1 cellular context compared by ENCODE assay signal in genomic region chr6:35717449-35718353, GRCh38.
TF ChIP-seq lines count a peak whose summit lies in the region.

No MANE protein-coding gene starts in this region.

TF ChIP-seq in GM12878, 131 proteins besides CTCF, POLR2A, EP300 and RAD21 (continues in another document):
- TF ChIP-seq, protein P1, sequence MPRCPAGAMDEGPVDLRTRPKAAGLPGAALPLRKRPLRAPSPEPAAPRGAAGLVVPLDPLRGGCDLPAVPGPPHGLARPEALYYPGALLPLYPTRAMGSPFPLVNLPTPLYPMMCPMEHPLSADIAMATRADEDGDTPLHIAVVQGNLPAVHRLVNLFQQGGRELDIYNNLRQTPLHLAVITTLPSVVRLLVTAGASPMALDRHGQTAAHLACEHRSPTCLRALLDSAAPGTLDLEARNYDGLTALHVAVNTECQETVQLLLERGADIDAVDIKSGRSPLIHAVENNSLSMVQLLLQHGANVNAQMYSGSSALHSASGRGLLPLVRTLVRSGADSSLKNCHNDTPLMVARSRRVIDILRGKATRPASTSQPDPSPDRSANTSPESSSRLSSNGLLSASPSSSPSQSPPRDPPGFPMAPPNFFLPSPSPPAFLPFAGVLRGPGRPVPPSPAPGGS (IDR thresholded peaks at IDR 0.05; ENCODE audit: borderline replicate concordance, insufficient read depth, low read depth, low read length, poor library complexity, severe bottlenecking) = no peak
- TF ChIP-seq GABPA (IDR thresholded peaks at IDR 0.05; ENCODE audit: low read depth) (no peak), IRF4 (IDR thresholded peaks at IDR 0.05; ENCODE audit: low read depth, low read length) (no peak), SPI1 (IDR thresholded peaks at IDR 0.05; ENCODE audit: borderline replicate concordance, insufficient read depth, low read depth, low read length) (peak; percentile 62), FOS (IDR thresholded peaks at IDR 0.05; ENCODE audit: borderline replicate concordance, extremely low read depth, insufficient read length) (no peak), REST (IDR thresholded peaks at IDR 0.05; ENCODE audit: low read depth, low read length) (no peak), ETV6 (conservative IDR thresholded peaks at IDR 0.05 in 1 of 2, IDR thresholded peaks at IDR 0.05 in 1 of 2; ENCODE audit: borderline replicate concordance in 1 of 2, low read depth in 1 of 2) (peak in 1 of 2 experiments; percentile 72; a peak in 1 of 4 replicates), ZNF592 (IDR thresholded peaks at IDR 0.05) (0 out of 2 replicates have a peak, but pooled peaks have one; percentile 56), RELA (IDR thresholded peaks at IDR 0.05; ENCODE audit: borderline replicate concordance, partially characterized antibody) (no peak), SREBF1 (IDR thresholded peaks at IDR 0.05; ENCODE audit: low read length) (no peak), MEF2A (IDR thresholded peaks at IDR 0.05; ENCODE audit: insufficient read depth, low read depth, low read length) (no peak), NR2C2 (IDR thresholded peaks at IDR 0.05; ENCODE audit: borderline replicate concordance, control insufficient read depth, insufficient read length, low read depth) (no peak), SIN3A (IDR thresholded peaks at IDR 0.05; ENCODE audit: low read depth, low read length) (0 out of 2 replicates have a peak, but pooled peaks have one; percentile 21), HDAC2 (IDR thresholded peaks at IDR 0.05) (no peak), IKZF2 (IDR thresholded peaks at IDR 0.05) (no peak), ESRRA (IDR thresholded peaks at IDR 0.05; ENCODE audit: low read length) (no peak), BMI1 (IDR thresholded peaks at IDR 0.05; ENCODE audit: borderline replicate concordance) (no peak), IKZF1 (conservative IDR thresholded peaks at IDR 0.05) (peak; percentile 22; the same call in 1 of the 2 replicates), BACH1 (IDR thresholded peaks at IDR 0.05; ENCODE audit: borderline replicate concordance) (no peak), RUNX3 (IDR thresholded peaks at IDR 0.05; ENCODE audit: low read length) (peak; percentile 47; the same call in 1 of the 2 replicates), SREBF2 (IDR thresholded peaks at IDR 0.05; ENCODE audit: low read length) (no peak), FOXK2 (IDR thresholded peaks at IDR 0.05) (no peak), ATF2 (IDR thresholded peaks at IDR 0.05; ENCODE audit: low read length) (no peak), ZNF384 (IDR thresholded peaks at IDR 0.05; ENCODE audit: borderline replicate concordance, low read depth, low read length) (no peak), TCF12 (IDR thresholded peaks at IDR 0.05; ENCODE audit: low read depth, low read length) (0 out of 2 replicates have a peak, but pooled peaks have one; percentile 4), ZNF622 (IDR thresholded peaks at IDR 0.05) (no peak), CBFB (IDR thresholded peaks at IDR 0.05; ENCODE audit: low read depth) (no peak), SP1 (IDR thresholded peaks at IDR 0.05; ENCODE audit: low read depth, low read length) (no peak), EED (IDR thresholded peaks at IDR 0.05; ENCODE audit: low read depth) (peak; percentile 47; the same call in 1 of the 2 replicates), ZSCAN29 (IDR thresholded peaks at IDR 0.05) (no peak)
- TF ChIP-seq, protein P2, sequence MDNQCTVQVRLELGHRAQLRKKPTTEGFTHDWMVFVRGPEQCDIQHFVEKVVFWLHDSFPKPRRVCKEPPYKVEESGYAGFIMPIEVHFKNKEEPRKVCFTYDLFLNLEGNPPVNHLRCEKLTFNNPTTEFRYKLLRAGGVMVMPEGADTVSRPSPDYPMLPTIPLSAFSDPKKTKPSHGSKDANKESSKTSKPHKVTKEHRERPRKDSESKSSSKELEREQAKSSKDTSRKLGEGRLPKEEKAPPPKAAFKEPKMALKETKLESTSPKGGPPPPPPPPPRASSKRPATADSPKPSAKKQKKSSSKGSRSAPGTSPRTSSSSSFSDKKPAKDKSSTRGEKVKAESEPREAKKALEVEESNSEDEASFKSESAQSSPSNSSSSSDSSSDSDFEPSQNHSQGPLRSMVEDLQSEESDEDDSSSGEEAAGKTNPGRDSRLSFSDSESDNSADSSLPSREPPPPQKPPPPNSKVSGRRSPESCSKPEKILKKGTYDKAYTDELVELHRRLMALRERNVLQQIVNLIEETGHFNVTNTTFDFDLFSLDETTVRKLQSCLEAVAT (IDR thresholded peaks at IDR 0.05) = peak; percentile 86
- TF ChIP-seq, protein P3, sequence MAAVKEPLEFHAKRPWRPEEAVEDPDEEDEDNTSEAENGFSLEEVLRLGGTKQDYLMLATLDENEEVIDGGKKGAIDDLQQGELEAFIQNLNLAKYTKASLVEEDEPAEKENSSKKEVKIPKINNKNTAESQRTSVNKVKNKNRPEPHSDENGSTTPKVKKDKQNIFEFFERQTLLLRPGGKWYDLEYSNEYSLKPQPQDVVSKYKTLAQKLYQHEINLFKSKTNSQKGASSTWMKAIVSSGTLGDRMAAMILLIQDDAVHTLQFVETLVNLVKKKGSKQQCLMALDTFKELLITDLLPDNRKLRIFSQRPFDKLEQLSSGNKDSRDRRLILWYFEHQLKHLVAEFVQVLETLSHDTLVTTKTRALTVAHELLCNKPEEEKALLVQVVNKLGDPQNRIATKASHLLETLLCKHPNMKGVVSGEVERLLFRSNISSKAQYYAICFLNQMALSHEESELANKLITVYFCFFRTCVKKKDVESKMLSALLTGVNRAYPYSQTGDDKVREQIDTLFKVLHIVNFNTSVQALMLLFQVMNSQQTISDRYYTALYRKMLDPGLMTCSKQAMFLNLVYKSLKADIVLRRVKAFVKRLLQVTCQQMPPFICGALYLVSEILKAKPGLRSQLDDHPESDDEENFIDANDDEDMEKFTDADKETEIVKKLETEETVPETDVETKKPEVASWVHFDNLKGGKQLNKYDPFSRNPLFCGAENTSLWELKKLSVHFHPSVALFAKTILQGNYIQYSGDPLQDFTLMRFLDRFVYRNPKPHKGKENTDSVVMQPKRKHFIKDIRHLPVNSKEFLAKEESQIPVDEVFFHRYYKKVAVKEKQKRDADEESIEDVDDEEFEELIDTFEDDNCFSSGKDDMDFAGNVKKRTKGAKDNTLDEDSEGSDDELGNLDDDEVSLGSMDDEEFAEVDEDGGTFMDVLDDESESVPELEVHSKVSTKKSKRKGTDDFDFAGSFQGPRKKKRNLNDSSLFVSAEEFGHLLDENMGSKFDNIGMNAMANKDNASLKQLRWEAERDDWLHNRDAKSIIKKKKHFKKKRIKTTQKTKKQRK (IDR thresholded peaks at IDR 0.05; ENCODE audit: low read depth, low read length) = no peak
- TF ChIP-seq, protein P4, sequence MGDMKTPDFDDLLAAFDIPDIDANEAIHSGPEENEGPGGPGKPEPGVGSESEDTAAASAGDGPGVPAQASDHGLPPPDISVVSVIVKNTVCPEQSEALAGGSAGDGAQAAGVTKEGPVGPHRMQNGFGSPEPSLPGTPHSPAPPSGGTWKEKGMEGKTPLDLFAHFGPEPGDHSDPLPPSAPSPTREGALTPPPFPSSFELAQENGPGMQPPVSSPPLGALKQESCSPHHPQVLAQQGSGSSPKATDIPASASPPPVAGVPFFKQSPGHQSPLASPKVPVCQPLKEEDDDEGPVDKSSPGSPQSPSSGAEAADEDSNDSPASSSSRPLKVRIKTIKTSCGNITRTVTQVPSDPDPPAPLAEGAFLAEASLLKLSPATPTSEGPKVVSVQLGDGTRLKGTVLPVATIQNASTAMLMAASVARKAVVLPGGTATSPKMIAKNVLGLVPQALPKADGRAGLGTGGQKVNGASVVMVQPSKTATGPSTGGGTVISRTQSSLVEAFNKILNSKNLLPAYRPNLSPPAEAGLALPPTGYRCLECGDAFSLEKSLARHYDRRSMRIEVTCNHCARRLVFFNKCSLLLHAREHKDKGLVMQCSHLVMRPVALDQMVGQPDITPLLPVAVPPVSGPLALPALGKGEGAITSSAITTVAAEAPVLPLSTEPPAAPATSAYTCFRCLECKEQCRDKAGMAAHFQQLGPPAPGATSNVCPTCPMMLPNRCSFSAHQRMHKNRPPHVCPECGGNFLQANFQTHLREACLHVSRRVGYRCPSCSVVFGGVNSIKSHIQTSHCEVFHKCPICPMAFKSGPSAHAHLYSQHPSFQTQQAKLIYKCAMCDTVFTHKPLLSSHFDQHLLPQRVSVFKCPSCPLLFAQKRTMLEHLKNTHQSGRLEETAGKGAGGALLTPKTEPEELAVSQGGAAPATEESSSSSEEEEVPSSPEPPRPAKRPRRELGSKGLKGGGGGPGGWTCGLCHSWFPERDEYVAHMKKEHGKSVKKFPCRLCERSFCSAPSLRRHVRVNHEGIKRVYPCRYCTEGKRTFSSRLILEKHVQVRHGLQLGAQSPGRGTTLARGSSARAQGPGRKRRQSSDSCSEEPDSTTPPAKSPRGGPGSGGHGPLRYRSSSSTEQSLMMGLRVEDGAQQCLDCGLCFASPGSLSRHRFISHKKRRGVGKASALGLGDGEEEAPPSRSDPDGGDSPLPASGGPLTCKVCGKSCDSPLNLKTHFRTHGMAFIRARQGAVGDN (IDR thresholded peaks at IDR 0.05) = peak; percentile 60; the same call in 1 of the 2 replicates
- TF ChIP-seq, protein P5, sequence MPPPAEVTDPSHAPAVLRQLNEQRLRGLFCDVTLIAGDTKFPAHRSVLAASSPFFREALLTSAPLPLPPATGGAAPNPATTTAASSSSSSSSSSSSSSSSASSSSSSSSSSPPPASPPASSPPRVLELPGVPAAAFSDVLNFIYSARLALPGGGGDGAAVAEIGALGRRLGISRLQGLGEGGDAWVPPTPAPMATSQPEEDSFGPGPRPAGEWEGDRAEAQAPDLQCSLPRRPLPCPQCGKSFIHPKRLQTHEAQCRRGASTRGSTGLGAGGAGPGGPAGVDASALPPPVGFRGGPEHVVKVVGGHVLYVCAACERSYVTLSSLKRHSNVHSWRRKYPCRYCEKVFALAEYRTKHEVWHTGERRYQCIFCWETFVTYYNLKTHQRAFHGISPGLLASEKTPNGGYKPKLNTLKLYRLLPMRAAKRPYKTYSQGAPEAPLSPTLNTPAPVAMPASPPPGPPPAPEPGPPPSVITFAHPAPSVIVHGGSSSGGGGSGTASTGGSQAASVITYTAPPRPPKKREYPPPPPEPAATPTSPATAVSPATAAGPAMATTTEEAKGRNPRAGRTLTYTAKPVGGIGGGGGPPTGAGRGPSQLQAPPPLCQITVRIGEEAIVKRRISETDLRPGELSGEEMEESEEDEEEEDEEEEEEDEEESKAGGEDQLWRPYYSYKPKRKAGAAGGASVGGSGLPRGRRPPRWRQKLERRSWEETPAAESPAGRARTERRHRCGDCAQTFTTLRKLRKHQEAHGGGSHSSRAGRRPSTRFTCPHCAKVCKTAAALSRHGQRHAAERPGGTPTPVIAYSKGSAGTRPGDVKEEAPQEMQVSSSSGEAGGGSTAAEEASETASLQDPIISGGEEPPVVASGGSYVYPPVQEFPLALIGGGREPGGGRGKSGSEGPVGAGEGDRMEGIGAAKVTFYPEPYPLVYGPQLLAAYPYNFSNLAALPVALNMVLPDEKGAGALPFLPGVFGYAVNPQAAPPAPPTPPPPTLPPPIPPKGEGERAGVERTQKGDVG (CRISPR knock-in tag; IDR thresholded peaks at IDR 0.05) = no peak
